In the genomic region with DNA sequence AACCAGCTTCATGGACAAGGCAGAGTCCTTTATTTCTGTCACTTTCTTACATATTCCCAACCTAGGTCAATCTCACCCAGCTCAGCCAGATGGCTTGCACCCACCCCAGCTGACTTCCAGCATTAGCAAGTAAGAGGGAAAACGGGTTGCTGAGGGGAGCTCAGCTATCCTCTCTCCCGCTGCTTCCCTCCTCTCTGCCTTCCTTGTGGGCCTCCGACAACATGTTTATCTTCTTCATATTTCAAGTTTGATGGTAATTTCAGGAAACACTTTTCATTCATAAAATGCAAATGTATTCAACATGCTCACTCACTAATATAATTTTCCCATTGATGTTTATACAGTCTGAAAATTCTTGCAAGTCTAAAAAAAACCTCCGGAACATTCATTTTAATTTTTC, we compare ENCODE assay signal across 25 cellular contexts.
"Had no signal": no experiment of that assay in that cellular context is flagged by ENCODE, and none has a peak within 500 bp of the region (broad histone marks: within the 10 kb centered on the region; RNA-seq: fewer than 3 reads in every experiment).

No MANE protein-coding gene starts in this region.

- H3K4me2 ChIP-seq: hepatocyte had no signal

- H3K27ac ChIP-seq: colonic mucosa, dorsolateral prefrontal cortex, epithelial cell of prostate, esophagus squamous epithelium, foreskin keratinocyte, gastrocnemius medialis, gastroesophageal sphincter, heart left ventricle, heart right ventricle, hepatocyte had no signal

- H3K36me3 ChIP-seq: colonic mucosa, esophagus squamous epithelium, gastrocnemius medialis, gastroesophageal sphincter, heart left ventricle, heart right ventricle had no signal

- H3K9me3 Mint-ChIP-seq: dendritic cell treated with granulocyte-macrophage colony-stimulating factor and Interleukin-4, amounts not matched to agents 40 ng/mL and 50 ng/mL, for 4 days; effector memory CD8-positive, alpha-beta T cell; endodermal cell had no signal

- H3K4me1 ChIP-seq: colonic mucosa, esophagus squamous epithelium, foreskin keratinocyte, gastrocnemius medialis, heart left ventricle had no signal

- H3K4me3 ChIP-seq: colonic mucosa, coronary artery, dorsolateral prefrontal cortex, esophagus squamous epithelium, gastrocnemius medialis, gastroesophageal sphincter, heart left ventricle, heart right ventricle, hepatocyte had no signal

- DNase-seq: colonic mucosa; cortex of kidney; dermis blood vessel endothelial cell; dorsolateral prefrontal cortex; effector CD4-positive, alpha-beta T cell; effector CD8-positive, alpha-beta T cell; effector memory CD4-positive, alpha-beta T cell; effector memory CD8-positive, alpha-beta T cell; endodermal cell; erythroblast; esophagus squamous epithelium; foreskin fibroblast; foreskin keratinocyte; foreskin melanocyte; gastrocnemius medialis; glutamatergic neuron; head of caudate nucleus; heart left ventricle; heart right ventricle had no signal

- H3K27me3 ChIP-seq: colonic mucosa, esophagus squamous epithelium, foreskin keratinocyte, gastrocnemius medialis, gastroesophageal sphincter, hepatocyte had no signal

- H3K9me3 ChIP-seq: colonic mucosa, esophagus squamous epithelium, gastrocnemius medialis, gastroesophageal sphincter, heart left ventricle, heart right ventricle had no signal

- H3K27me3 Mint-ChIP-seq: dendritic cell treated with granulocyte-macrophage colony-stimulating factor and Interleukin-4, amounts not matched to agents 40 ng/mL and 50 ng/mL, for 4 days had no signal

- ATAC-seq: effector memory CD8-positive, alpha-beta T cell; esophagus mucosa; foreskin keratinocyte; gastrocnemius medialis; gastroesophageal sphincter; heart left ventricle; heart right ventricle had no signal

- H3K4me3 Mint-ChIP-seq: dendritic cell treated with granulocyte-macrophage colony-stimulating factor and Interleukin-4, amounts not matched to agents 40 ng/mL and 50 ng/mL, for 4 days; effector memory CD8-positive, alpha-beta T cell; endodermal cell had no signal

- H2AFZ ChIP-seq: hepatocyte had no signal

- H3K27ac Mint-ChIP-seq: dendritic cell treated with granulocyte-macrophage colony-stimulating factor and Interleukin-4, amounts not matched to agents 40 ng/mL and 50 ng/mL, for 4 days; effector memory CD8-positive, alpha-beta T cell; endodermal cell had no signal
